ENCODE assay signal across 6 cellular contexts in the genomic region with DNA sequence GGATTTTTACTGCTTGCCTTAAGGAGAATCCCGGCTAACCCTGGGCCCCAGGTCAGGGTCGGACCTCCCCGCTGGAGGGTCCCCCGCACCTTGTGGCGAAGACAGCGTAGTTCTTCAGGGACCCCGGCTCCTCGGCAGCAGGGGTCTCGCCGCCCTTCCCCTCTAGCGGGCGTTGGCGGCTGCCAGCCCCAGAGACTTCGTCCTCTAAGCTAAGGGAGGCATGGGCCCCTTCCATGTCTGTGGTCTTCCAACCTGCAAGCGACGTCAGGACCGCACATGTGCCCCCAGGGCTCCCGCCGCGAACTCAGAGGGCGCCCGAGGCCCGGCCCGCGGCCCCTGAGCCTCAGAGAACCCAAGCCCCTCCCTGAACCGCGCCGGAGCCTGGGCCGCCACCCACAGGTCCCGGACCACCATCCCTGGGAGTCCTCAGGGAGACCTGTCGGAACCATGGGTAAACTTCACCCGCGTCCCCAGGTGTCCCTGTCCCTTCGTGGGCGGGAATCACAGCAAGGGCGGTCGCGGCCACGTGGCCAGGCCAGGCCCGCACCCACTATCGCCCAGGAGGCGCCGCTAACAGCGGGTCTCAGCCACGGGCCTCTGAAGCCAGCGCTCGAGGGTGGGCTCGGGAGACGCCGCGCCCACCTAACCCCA. TPM values are rescaled to one million over a fixed set of nuclear protein-coding genes. Genes with fewer than 3 reads are reported as not detected.
DNase-seq lines count a peak whose midpoint lies in the region; ATAC-seq and TF ChIP-seq lines count a peak whose summit lies in the region.

No MANE protein-coding gene starts in this region.

- WGBS in adrenal gland, 4 donors: 29 to 56% (median 31%) methylated on average over 6 to 51 of the region's 51 CpGs; no CpG with 5 or more reads in 1 of the 4 donors

- TF ChIP-seq POLR2A in adrenal gland (IDR thresholded peaks at IDR 0.05): no peak

- peaks cover 51% of the 10 kb centered on the region for H3K4me1 ChIP-seq in CD4-positive, CD25-positive, alpha-beta regulatory T cell (ENCODE audit: control insufficient read depth, insufficient read depth, low read length, poor library complexity, severe bottlenecking)
- H3K4me1 ChIP-seq in adrenal gland (replicated peaks in 1 of 2) (peaks cover 16 to 42% of the 10 kb centered on the region in 2 donors), mucosa of descending colon (ENCODE audit: low read depth) (peaks cover 36% of the 10 kb centered on the region), Caco-2 (peaks cover 6% of the 10 kb centered on the region; the same call in 1 of the 2 replicates)

- peak overlapping the region in 1 of 3 donors; percentile 84 for H3K27ac Mint-ChIP-seq in CD4-positive, CD25-positive, alpha-beta regulatory T cell
- no peak overlapping the region for H3K27ac Mint-ChIP-seq in Caco-2 (ENCODE audit: unreplicated experiment)

- POLR2A ChIA-PET in Caco-2 (lab: Charles Lee): no interaction called here

- no peak for DNase-seq in CD4-positive, CD25-positive, alpha-beta regulatory T cell
- DNase-seq in adrenal gland (peak in 5 of 7 donors; percentile 19 to 53 (median 20)), mucosa of descending colon (peak; percentile 12 to 62 (median 43)), NCI-H2081 (lab: John Stamatoyannopoulos, UW) (no peak), dedifferentiated amniotic fluid mesenchymal stem cell (ENCODE audit: extremely low spot score) (no peak), Caco-2 (no peak)

- H3K9me3 Mint-ChIP-seq in CD4-positive, CD25-positive, alpha-beta regulatory T cell: no peaks in the 10 kb centered on the region
- H3K9me3 Mint-ChIP-seq in Caco-2 (ENCODE audit: unreplicated experiment): no peaks in the 10 kb centered on the region

- H3K4me3 Mint-ChIP-seq in CD4-positive, CD25-positive, alpha-beta regulatory T cell: peak overlapping the region; percentile 62 to 98 (median 74)
- no peak overlapping the region for H3K4me3 Mint-ChIP-seq in Caco-2 (ENCODE audit: unreplicated experiment)

- H3K36me3 Mint-ChIP-seq in CD4-positive, CD25-positive, alpha-beta regulatory T cell: peaks cover 8% of the 10 kb centered on the region
- peaks cover 18% of the 10 kb centered on the region for H3K36me3 Mint-ChIP-seq in Caco-2 (ENCODE audit: insufficient read depth, unreplicated experiment)

- H3K4me1 Mint-ChIP-seq in CD4-positive, CD25-positive, alpha-beta regulatory T cell: peaks cover 28 to 49% (median 39%) of the 10 kb centered on the region in 4 donors
- peaks cover 7% of the 10 kb centered on the region for H3K4me1 Mint-ChIP-seq in Caco-2 (ENCODE audit: low read depth, unreplicated experiment)

- no TSS peak for BruUV-seq in Caco-2 (replicated peaks; lab: Mats Ljungman, UMichigan)

- H3K27me3 Mint-ChIP-seq in CD4-positive, CD25-positive, alpha-beta regulatory T cell: peaks cover 4% of the 10 kb centered on the region
- no peaks in the 10 kb centered on the region for H3K27me3 Mint-ChIP-seq in Caco-2 (ENCODE audit: insufficient read depth, unreplicated experiment)

- no peaks in the 10 kb centered on the region for H3K9me3 ChIP-seq in CD4-positive, CD25-positive, alpha-beta regulatory T cell (ENCODE audit: control insufficient read depth in 2 of 2, low read length in 2 of 2)
- no peaks in the 10 kb centered on the region for H3K9me3 ChIP-seq in adrenal gland (replicated peaks in 1 of 3)
- no peaks in the 10 kb centered on the region for H3K9me3 ChIP-seq in mucosa of descending colon
- no peaks in the 10 kb centered on the region for H3K9me3 ChIP-seq in Caco-2

- CTCF ChIA-PET in Caco-2 (lab: Charles Lee): no interaction called here

- intact Hi-C loops in adrenal gland (cut with DNase I): no loop called here
- intact Hi-C loops in mucosa of descending colon (cut with DNase I, micrococcal nuclease): no loop called here
- intact Hi-C loops in Caco-2 (cut with micrococcal nuclease; ENCODE audit: unreplicated experiment): no loop called here

- ATAC-seq in CD4-positive, CD25-positive, alpha-beta regulatory T cell (ENCODE audit: low read depth in 2 of 2): no peak
- ATAC-seq in mucosa of descending colon: no peak

- no peak for TF ChIP-seq CTCF in adrenal gland (IDR thresholded peaks at IDR 0.05)
- no peak for TF ChIP-seq CTCF in mucosa of descending colon (IDR thresholded peaks at IDR 0.05)
- no peak for TF ChIP-seq CTCF in Caco-2 (IDR thresholded peaks at IDR 0.05; ENCODE audit: insufficient read depth in 1 of 2, low read depth in 1 of 2, low read length in 1 of 2, severe bottlenecking in 1 of 2, unreplicated experiment in 1 of 2)

- H3K4me3 ChIP-seq in CD4-positive, CD25-positive, alpha-beta regulatory T cell (ENCODE audit: low read depth, low read length): no peak overlapping the region
- H3K4me3 ChIP-seq in adrenal gland (peak overlapping the region in 2 of 4 donors; percentile 42 to 64), mucosa of descending colon (no peak overlapping the region), Caco-2 (ENCODE audit: low read depth, low read length) (no peak overlapping the region)

- no peaks in the 10 kb centered on the region for H3K27me3 ChIP-seq in CD4-positive, CD25-positive, alpha-beta regulatory T cell (ENCODE audit: control insufficient read depth, insufficient read depth, low read length)
- H3K27me3 ChIP-seq in adrenal gland: no peaks in the 10 kb centered on the region
- no peaks in the 10 kb centered on the region for H3K27me3 ChIP-seq in Caco-2 (replicated peaks; ENCODE audit: control insufficient read depth, insufficient read depth, low read length)

- H3K27ac ChIP-seq in CD4-positive, CD25-positive, alpha-beta regulatory T cell (ENCODE audit: insufficient read depth, low read length, poor library complexity, severe bottlenecking): no peak overlapping the region
- no peak overlapping the region for H3K27ac ChIP-seq in adrenal gland

- peaks cover 15% of the 10 kb centered on the region for H3K36me3 ChIP-seq in CD4-positive, CD25-positive, alpha-beta regulatory T cell (ENCODE audit: control insufficient read depth, insufficient read depth, low read length)
- H3K36me3 ChIP-seq in adrenal gland (replicated peaks in 1 of 2): peaks cover 0 to 7% of the 10 kb centered on the region in 2 donors
- H3K36me3 ChIP-seq in mucosa of descending colon (ENCODE audit: low read depth): no peaks in the 10 kb centered on the region
- H3K36me3 ChIP-seq in Caco-2 (ENCODE audit: control insufficient read depth, insufficient read depth, low read length): no peaks in the 10 kb centered on the region

RNA-seq across cellular contexts. Expression of a gene that starts 0.6 kb away (rescaled TPM):
- 37.2 TPM for total RNA-seq in CD4-positive, CD25-positive, alpha-beta regulatory T cell
- polyA plus RNA-seq in CD4-positive, CD25-positive, alpha-beta regulatory T cell: 10 to 100 TPM in 1 of 4 donors, 1 to 10 TPM in 3; 3.8 to 11.8 (median 7.6) TPM
- total RNA-seq in adrenal gland (10 to 100 TPM in 5 of 8 donors, 1 to 10 TPM in 3; 7.2 to 20.3 (median 13.0) TPM), mucosa of descending colon (10 to 100 TPM; 23.0 to 32.7 (median 23.5) TPM), Caco-2 (2022) (12.2 and 16.6 TPM in 2 replicates)
- polyA plus RNA-seq in adrenal gland: 10 to 100 TPM in 2 of 3 donors, 1 to 10 TPM in 1; 8.1 to 31.7 (median 10.0) TPM

RNA-seq across cellular contexts. Expression of a gene that starts 2.9 kb away (rescaled TPM):
- total RNA-seq in CD4-positive, CD25-positive, alpha-beta regulatory T cell: 8.3 TPM
- polyA plus RNA-seq in CD4-positive, CD25-positive, alpha-beta regulatory T cell: 10 to 100 TPM; 14.9 to 27.2 (median 18.1) TPM
- 10 to 100 TPM in 3 of 8 donors, 1 to 10 TPM in 5; 4.9 to 22.2 (median 8.3) TPM for total RNA-seq in adrenal gland
- polyA plus RNA-seq in adrenal gland: 10 to 100 TPM in 1 of 3 donors, 1 to 10 TPM in 2; 7.2 to 14.5 (median 8.8) TPM
- total RNA-seq in mucosa of descending colon: 1 to 10 TPM; 3.5 to 5.3 (median 4.3) TPM
- 2.2 and 2.3 TPM in 2 replicates for total RNA-seq in Caco-2 (2022)

RNA-seq across cellular contexts. Expression of a gene that starts 11.1 kb away (rescaled TPM):
- 167 TPM for total RNA-seq in CD4-positive, CD25-positive, alpha-beta regulatory T cell
- 10 to 100 TPM; 28.5 to 83.7 (median 52.5) TPM for polyA plus RNA-seq in CD4-positive, CD25-positive, alpha-beta regulatory T cell
- total RNA-seq in adrenal gland (10 to 100 TPM; 37.0 to 93.3 (median 59.5) TPM), mucosa of descending colon (100 to 1,000 TPM in 1 of 3 donors, 10 to 100 TPM in 2; 76.4 to 119 (median 76.9) TPM), Caco-2 (2022) (22.6 and 25.6 TPM in 2 replicates)
- polyA plus RNA-seq in adrenal gland: 100 to 1,000 TPM in 2 of 3 donors, 1 to 10 TPM in 1; 5.1 to 259 (median 110) TPM

RNA-seq across cellular contexts. Expression of a gene that starts 29.3 kb away (rescaled TPM):
- total RNA-seq in CD4-positive, CD25-positive, alpha-beta regulatory T cell: 64.6 TPM
- 10 to 100 TPM in 1 of 4 donors, 1 to 10 TPM in 3; 6.8 to 12.2 (median 7.8) TPM for polyA plus RNA-seq in CD4-positive, CD25-positive, alpha-beta regulatory T cell
- total RNA-seq in adrenal gland (10 to 100 TPM; 17.3 to 41.8 (median 24.6) TPM), mucosa of descending colon (10 to 100 TPM; 34.0 to 55.5 (median 40.4) TPM), Caco-2 (2022) (27.8 and 30.9 TPM in 2 replicates)
- 100 to 1,000 TPM in 2 of 3 donors, 1 to 10 TPM in 1; 4.7 to 158 (median 102) TPM for polyA plus RNA-seq in adrenal gland

Comparison
In these comparisons a context has a peak if more than half of its experiments do, and no peak if none do; other contexts are left out.
1. DNase-seq: peak in adrenal gland (5 of 7) and mucosa of descending colon (3 of 3); none in CD4-positive, CD25-positive, alpha-beta regulatory T cell (0 of 3), NCI-H2081 (0 of 2), dedifferentiated amniotic fluid mesenchymal stem cell (single experiment) and Caco-2 (0 of 2).